8 cellular contexts compared by ENCODE assay signal in the genomic region with DNA sequence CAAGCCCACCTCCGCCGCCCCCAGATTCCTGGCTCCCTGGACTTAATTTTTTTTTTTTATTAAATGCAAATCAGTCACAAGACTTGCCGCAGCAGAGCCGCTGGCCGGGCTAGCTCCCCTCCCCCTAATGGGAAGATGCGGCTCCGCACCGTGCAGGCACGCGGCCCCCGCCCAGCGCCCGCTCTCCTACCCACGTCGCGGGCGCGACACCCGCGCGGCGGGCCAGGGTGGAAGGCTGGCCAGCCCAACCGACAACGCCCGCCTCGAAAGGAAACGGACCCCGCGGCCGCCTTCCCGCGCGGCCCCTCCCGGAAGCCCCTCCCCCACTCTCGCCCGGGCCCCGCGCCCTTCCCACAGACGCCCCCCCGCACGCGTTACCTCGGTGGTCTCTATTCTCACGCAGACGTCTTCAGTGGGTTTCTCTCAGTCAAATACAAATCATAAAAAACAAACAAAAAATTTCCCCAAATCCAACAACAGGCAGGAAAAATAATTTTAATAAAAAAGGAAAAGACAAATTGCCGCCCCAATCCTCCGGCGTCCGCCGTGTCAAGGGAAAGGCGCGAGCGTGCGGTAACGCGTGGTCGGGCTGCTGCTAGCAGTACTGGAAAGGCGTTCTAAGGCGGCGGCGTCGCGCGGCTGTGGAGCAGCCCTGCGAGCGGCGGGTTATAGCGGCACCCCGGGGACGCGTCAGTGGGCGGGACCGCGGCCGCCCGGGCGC. TPM values are rescaled to one million over a fixed set of nuclear protein-coding genes. Genes with fewer than 3 reads are reported as not detected.
DNase-seq lines count a peak whose midpoint lies in the region; ATAC-seq and TF ChIP-seq lines count a peak whose summit lies in the region.

TSS of gene SLC38A2 (minus strand) at position 643 of the 721 bp plus-strand sequence. CDS start 1,480 bp downstream, outside the sequence.

- peak within 1 kb of the TSS; percentile 94 for H4K91ac ChIP-seq in mesenchymal stem cell (ENCODE audit: low read length)

- peak within 1 kb of the TSS; percentile 99 for H2BK5ac ChIP-seq in mesenchymal stem cell (ENCODE audit: low read depth, low read length, poor library complexity, severe bottlenecking)

- peak within 1 kb of the TSS; percentile 51 for H2AK5ac ChIP-seq in mesenchymal stem cell (ENCODE audit: low read length, severe bottlenecking)

- peak within 1 kb of the TSS; percentile 99 for H3K27ac Mint-ChIP-seq in CD4-positive, alpha-beta T cell
- H3K27ac Mint-ChIP-seq in effector memory CD8-positive, alpha-beta T cell: peak within 1 kb of the TSS; percentile 100

- POLR2A ChIA-PET in CD4-positive, alpha-beta T cell (lab: Charles Lee): interaction anchor here (0.5 to 4.2 kb wide), 26 partner anchors 10 to 382 kb away, joined by 3 to 76 read pairs (median 5); partner anchors contain the start of genes SCAF11 and SLC38A1

- H3K36me3 ChIP-seq in mesenchymal stem cell (ENCODE audit: control insufficient read depth in 1 of 2, insufficient read depth in 2 of 2, low read depth in 1 of 2, low read length in 2 of 2): peaks cover 6 to 39% of the 10 kb centered on the region in 2 experiments

- H3K18ac ChIP-seq in mesenchymal stem cell (ENCODE audit: low read depth in 1 of 2, low read length in 2 of 2): peak within 1 kb of the TSS; percentile 96 to 99

- peak within 1 kb of the TSS; percentile 75 to 88 for H2BK12ac ChIP-seq in mesenchymal stem cell (ENCODE audit: low read length in 2 of 2)

- H3K4me3 Mint-ChIP-seq in CD4-positive, alpha-beta T cell: peak within 1 kb of the TSS; percentile 98
- H3K4me3 Mint-ChIP-seq in effector memory CD8-positive, alpha-beta T cell: peak within 1 kb of the TSS; percentile 99 to 100

- ATAC-seq in CD4-positive, alpha-beta T cell (ENCODE audit: poor library complexity): peak; percentile 79
- ATAC-seq in GM19372 (IDR thresholded peaks at IDR 0.05; ENCODE audit: low read depth, unreplicated experiment) (peak; percentile 82), HG03558 (IDR thresholded peaks at IDR 0.05; ENCODE audit: extremely low read depth, unreplicated experiment) (peak; percentile 54)
- peak; percentile 80 for ATAC-seq in effector memory CD8-positive, alpha-beta T cell (replicated peaks)

- peak within 1 kb of the TSS; percentile 99 for H2BK15ac ChIP-seq in mesenchymal stem cell (ENCODE audit: low read depth, poor library complexity, severe bottlenecking)

- peak within 1 kb of the TSS; percentile 66 to 86 for H3K23ac ChIP-seq in mesenchymal stem cell (ENCODE audit: low read length in 2 of 2)

- under 1% methylated on average over 72 of the region's 77 CpGs for WGBS in mesenchymal stem cell

- peak within 1 kb of the TSS; percentile 99 for H3K9ac ChIP-seq in mesenchymal stem cell (ENCODE audit: low read length)

- peaks cover 7% of the 10 kb centered on the region for H3K27me3 Mint-ChIP-seq in CD4-positive, alpha-beta T cell
- no peaks in the 10 kb centered on the region for H3K27me3 Mint-ChIP-seq in effector memory CD8-positive, alpha-beta T cell

- H3K79me1 ChIP-seq in mesenchymal stem cell (replicated peaks; ENCODE audit: low read length, poor library complexity, severe bottlenecking): peaks cover 5% of the 10 kb centered on the region

- H3K9me3 Mint-ChIP-seq in CD4-positive, alpha-beta T cell: no peaks in the 10 kb centered on the region
- no peaks in the 10 kb centered on the region for H3K9me3 Mint-ChIP-seq in effector memory CD8-positive, alpha-beta T cell

- no peaks in the 10 kb centered on the region for H3K9me3 ChIP-seq in CD4-positive, alpha-beta T cell (ENCODE audit: control insufficient read depth, low read length)
- no peaks in the 10 kb centered on the region for H3K9me3 ChIP-seq in mesenchymal stem cell (ENCODE audit: control insufficient read depth, low read length)

- TF ChIP-seq CTCF in CD4-positive, alpha-beta T cell (IDR thresholded peaks at IDR 0.05): no peak

- peak within 1 kb of the TSS; percentile 98 for H3K4me3 ChIP-seq in mesenchymal stem cell (ENCODE audit: insufficient read depth in 1 of 2, low read depth in 1 of 2, low read length in 2 of 2)

- H3K14ac ChIP-seq in mesenchymal stem cell (ENCODE audit: low read length in 2 of 2): peak within 1 kb of the TSS in 1 of 2 experiments; percentile 93

- peaks cover 6% of the 10 kb centered on the region for H3K4me1 ChIP-seq in mesenchymal stem cell (ENCODE audit: control insufficient read depth, insufficient read depth, low read depth, low read length)

- H3K27me3 ChIP-seq in CD4-positive, alpha-beta T cell (ENCODE audit: control insufficient read depth, insufficient read depth, low read length): no peaks in the 10 kb centered on the region
- H3K27me3 ChIP-seq in mesenchymal stem cell (ENCODE audit: control insufficient read depth in 1 of 2, insufficient read depth in 1 of 2, low read length in 2 of 2): no peaks in the 10 kb centered on the region

- H2AFZ ChIP-seq in mesenchymal stem cell (ENCODE audit: low read depth, low read length): no peak within 1 kb of the TSS

- peak within 1 kb of the TSS; percentile 92 for H4K8ac ChIP-seq in mesenchymal stem cell (ENCODE audit: low read length)

- H3K27ac ChIP-seq in CD4-positive, alpha-beta T cell (ENCODE audit: low read depth, low read length): peak within 1 kb of the TSS; percentile 94
- peak within 1 kb of the TSS; percentile 96 for H3K27ac ChIP-seq in mesenchymal stem cell (ENCODE audit: low read length, poor library complexity, severe bottlenecking)

- CTCF ChIA-PET in CD4-positive, alpha-beta T cell (lab: Charles Lee): interaction anchor here (0.7 to 1.2 kb wide), 4 partner anchors 15 to 381 kb away, joined by 3 to 4 read pairs (median 3); no protein-coding TSS in a partner anchor

- peak within 1 kb of the TSS; percentile 88 for H3K4me2 ChIP-seq in mesenchymal stem cell (ENCODE audit: low read length, poor library complexity, severe bottlenecking)

- intact Hi-C loops in CD4-positive, alpha-beta T cell (cut with DNase I, micrococcal nuclease): loop anchor here (1.0 to 10.0 kb wide), 10 partner anchors 85 to 1983 kb away; partner anchors contain the start of genes ARID2 (in 2 of the 2), SCAF11 (in 1 of the 2), SLC38A1 (in 1 of the 2) and ZNF641 (in 1 of the 2)

- peak; percentile 95 to 98 (median 97) for DNase-seq in CD4-positive, alpha-beta T cell
- DNase-seq in NK-92 (lab: John Stamatoyannopoulos, UW; ENCODE audit: unreplicated experiment) (peak; percentile 70), mesenchymal stem cell (peak; percentile 94)
- peak; percentile 92 to 95 (median 93) for DNase-seq in activated CD8-positive, alpha-beta memory T cell treated with anti-CD3 and anti-CD28 coated beads for 48 hours (ENCODE audit: low read depth in 2 of 3, low spot score in 2 of 3)
- peak; percentile 95 to 96 (median 96) for DNase-seq in effector memory CD8-positive, alpha-beta T cell
- DNase-seq in stimulated activated CD8-positive, alpha-beta memory T cell treated with anti-CD3 and anti-CD28 coated beads, Interleukin-15, amount 100 ng/mL, for 1 hour (ENCODE audit: low read depth): peak; percentile 97

- H2BK120ac ChIP-seq in mesenchymal stem cell (ENCODE audit: low read depth, low read length): peak within 1 kb of the TSS; percentile 92

- peak within 1 kb of the TSS; percentile 93 to 94 for H3K4ac ChIP-seq in mesenchymal stem cell (ENCODE audit: low read depth in 1 of 2, low read length in 2 of 2)

- H3K36me3 Mint-ChIP-seq in CD4-positive, alpha-beta T cell (ENCODE audit: low read depth): peaks cover 57% of the 10 kb centered on the region
- H3K36me3 Mint-ChIP-seq in effector memory CD8-positive, alpha-beta T cell (ENCODE audit: insufficient read depth): peaks cover 62% of the 10 kb centered on the region

- H3K4me1 Mint-ChIP-seq in CD4-positive, alpha-beta T cell (ENCODE audit: low read depth): peaks cover 68% of the 10 kb centered on the region
- peaks cover 31 to 54% of the 10 kb centered on the region in 2 donors for H3K4me1 Mint-ChIP-seq in effector memory CD8-positive, alpha-beta T cell (ENCODE audit: low read depth in 2 of 2)

RNA-seq across cellular contexts. Expression of gene SLC38A2, which starts in this region (rescaled TPM):
- 100 to 1,000 TPM; 213 to 222 TPM for total RNA-seq in CD4-positive, alpha-beta T cell
- 438 TPM for polyA plus RNA-seq in mesenchymal stem cell (2013, experiment 1 of 2)
- polyA plus RNA-seq in mesenchymal stem cell (2013, experiment 2 of 2): 429 TPM

Comparison
In these comparisons a context has a peak if more than half of its experiments do, and no peak if none do; other contexts are left out.
1. Peak in every context shown above with its lines: DNase-seq, ATAC-seq, H3K4me3 ChIP-seq and H3K27ac ChIP-seq.